ENCODE assay signal across 1 cellular context in genomic region chr3:48747703-48748102, GRCh38.
TF ChIP-seq lines count a peak whose summit lies in the region.

No MANE protein-coding gene starts in this region.

TF ChIP-seq in HepG2, 621 proteins besides CTCF, POLR2A, EP300 and RAD21 (continued from another document):
- TF ChIP-seq ZNF431 (CRISPR knock-in tag; IDR thresholded peaks at IDR 0.05; ENCODE audit: borderline replicate concordance, low read depth) (no peak), CSRNP1 (CRISPR knock-in tag; IDR thresholded peaks at IDR 0.05) (no peak), POGK (CRISPR knock-in tag; conservative IDR thresholded peaks at IDR 0.05) (no peak), ZNF891 (CRISPR knock-in tag; IDR thresholded peaks at IDR 0.05) (no peak), ZNF451 (CRISPR knock-in tag; IDR thresholded peaks at IDR 0.05) (no peak), DBP (CRISPR knock-in tag; IDR thresholded peaks at IDR 0.05; ENCODE audit: not compliant biosample characterization) (no peak), ZMYM4 (CRISPR knock-in tag; IDR thresholded peaks at IDR 0.05) (no peak), ZBTB40 (IDR thresholded peaks at IDR 0.05) (no peak), ZBTB40 (CRISPR knock-in tag; IDR thresholded peaks at IDR 0.05) (no peak), RARA (CRISPR knock-in tag; IDR thresholded peaks at IDR 0.05) (no peak), ARID3A (IDR thresholded peaks at IDR 0.05; ENCODE audit: low read depth, low read length) (no peak)
